Comparison of ENCODE assay signal across 8 cellular contexts in the genomic region with DNA sequence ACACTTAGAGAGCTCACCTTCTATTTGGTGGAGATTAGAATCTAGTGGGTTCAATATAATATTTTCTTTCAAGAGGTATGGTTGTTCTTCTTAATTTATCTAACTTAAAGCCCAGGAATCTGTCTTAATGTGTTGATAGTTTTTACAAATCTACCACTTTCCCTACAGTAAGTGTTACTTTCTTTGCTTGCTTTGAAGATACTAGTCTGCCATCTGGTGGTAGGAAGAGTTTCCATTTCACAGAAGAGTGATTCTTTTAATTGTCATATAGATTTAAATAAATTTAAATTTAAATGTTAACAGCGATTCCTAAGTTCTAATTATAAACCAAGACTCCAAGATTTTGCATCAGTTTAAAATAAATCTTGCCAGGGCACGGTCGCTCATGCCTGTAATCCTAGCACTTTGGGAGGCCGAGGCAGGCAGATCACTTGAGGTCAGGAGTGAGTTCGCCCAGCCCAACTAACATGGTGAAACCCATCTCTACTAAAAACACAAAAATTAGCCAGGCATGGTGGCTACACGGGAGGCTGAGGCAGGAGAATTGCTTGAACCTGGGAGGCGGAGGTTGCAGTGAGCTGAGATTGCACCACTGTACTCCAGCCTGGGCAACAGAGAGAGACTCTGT. TPM values are rescaled to one million over a fixed set of nuclear protein-coding genes. Genes with fewer than 3 reads are reported as not detected.
DNase-seq lines count a peak whose midpoint lies in the region; ATAC-seq, FAIRE-seq and TF ChIP-seq lines count a peak whose summit lies in the region.

No MANE protein-coding gene starts in this region.

- intact Hi-C loops in K562 (cut with micrococcal nuclease) = loop anchor here (1.0 to 5.0 kb wide), 5 partner anchors 74 to 567 kb away; a partner anchor contains a TSS

- H3K4me1 ChIP-seq in CD4-positive, CD25-positive, alpha-beta regulatory T cell (ENCODE audit: control insufficient read depth, insufficient read depth, low read length, poor library complexity, severe bottlenecking) = no peaks in the 10 kb centered on the region
- H3K4me1 ChIP-seq in K562 (replicated peaks in 1 of 2; ENCODE audit: control insufficient read depth in 2 of 2, insufficient read depth in 2 of 2, low read length in 2 of 2) = no peaks in the 10 kb centered on the region
- H3K4me1 ChIP-seq in tibial nerve = peaks cover 0 to 5% (median 0%) of the 10 kb centered on the region in 4 donors

- no TSS peak for BruUV-seq in K562 (replicated peaks; lab: Mats Ljungman, UMichigan)

- H2AFZ ChIP-seq in K562 (ENCODE audit: low read depth, low read length) = no peak overlapping the region

- no peak overlapping the region for H3K9ac ChIP-seq in K562 (ENCODE audit: insufficient read depth in 1 of 2, low read depth in 2 of 2, low read length in 2 of 2)

- POLR2A ChIA-PET in K562 (lab: Yijun Ruan, JAX) = no interaction called here

- TF ChIP-seq EP300 in K562 (IDR thresholded peaks at IDR 0.05; ENCODE audit: low read length) (no peak), tibial nerve (IDR thresholded peaks at IDR 0.05) (no peak)

- H3K27me3 ChIP-seq in CD4-positive, CD25-positive, alpha-beta regulatory T cell (ENCODE audit: control insufficient read depth, insufficient read depth, low read length) = no peaks in the 10 kb centered on the region
- H3K27me3 ChIP-seq in K562 (ENCODE audit: control insufficient read depth in 2 of 2, insufficient read depth in 2 of 2, low read length in 2 of 2) = no peaks in the 10 kb centered on the region
- H3K27me3 ChIP-seq in tibial nerve = no peaks in the 10 kb centered on the region

- TF ChIP-seq CTCF in K562 (IDR thresholded peaks at IDR 0.05 in 2 of 3, conservative IDR thresholded peaks at IDR 0.05 in 1 of 3; ENCODE audit: insufficient read depth in 2 of 3, low read depth in 1 of 3, low read length in 3 of 3) (peak; percentile 40 to 83 (median 57); a peak in 4 of 6 replicates), tibial nerve (IDR thresholded peaks at IDR 0.05) (peak; percentile 38 to 64 (median 54))

- H3K9me1 ChIP-seq in K562 (ENCODE audit: control insufficient read depth, insufficient read depth, low read length) = no peaks in the 10 kb centered on the region

- no peak overlapping the region for H3K4me2 ChIP-seq in K562 (ENCODE audit: insufficient read depth, low read length)

- peak overlapping the region in 2 of 3 donors; percentile 20 to 39 for H3K27ac Mint-ChIP-seq in CD4-positive, CD25-positive, alpha-beta regulatory T cell

- H3K4me3 ChIP-seq in CD4-positive, CD25-positive, alpha-beta regulatory T cell (ENCODE audit: low read depth, low read length) = no peak overlapping the region
- H3K4me3 ChIP-seq in K562 = no peak overlapping the region
- H3K4me3 ChIP-seq in tibial nerve = no peak overlapping the region

- 29% methylated on average over 7 of the region's 7 CpGs for WGBS in K562 (ENCODE audit: insufficient coverage, low coverage, missing lambda C conversion rate)
- WGBS in tibial nerve, 2 donors = 43 to 47% methylated on average over 7 of the region's 7 CpGs

- no peaks in the 10 kb centered on the region for H4K20me1 ChIP-seq in K562 (replicated peaks; ENCODE audit: control insufficient read depth, insufficient read depth, low read length)

- peak in 2 of 3 donors; percentile 44 to 68 for DNase-seq in CD4-positive, CD25-positive, alpha-beta regulatory T cell
- DNase-seq in NAMALWA (ENCODE audit: low spot score) (peak; percentile 74), K562 (ENCODE audit: extremely low read depth in 1 of 4, low spot score in 3 of 4) (peak; percentile 18 to 60 (median 20)), tibial nerve (ENCODE audit: low spot score in 2 of 2) (peak in 1 of 2 donors; percentile 44), NCI-H226 (no peak)

- peak in 1 of 2 donors; percentile 39 for ATAC-seq in CD4-positive, CD25-positive, alpha-beta regulatory T cell (ENCODE audit: low read depth in 2 of 2)
- ATAC-seq in GM18519 (IDR thresholded peaks at IDR 0.05; ENCODE audit: low FRiP score, unreplicated experiment) (peak; percentile 55), K562 (peak; percentile 84), GM21381 (IDR thresholded peaks at IDR 0.05; ENCODE audit: unreplicated experiment) (no peak)

- CTCF ChIA-PET in K562 (lab: Yijun Ruan, JAX; ENCODE audit: low intra/inter-chr PET ratio) = interaction anchor here (1.1 to 3.2 kb wide), 8 partner anchors 90 to 570 kb away, joined by 3 to 22 read pairs (median 4); no protein-coding TSS in a partner anchor

- FAIRE-seq in K562 (lab: Jason Lieb, UNC) (peak; percentile 57), islet of Langerhans (lab: Jason Lieb, UNC) (peak; percentile 100)

- H3K27me3 Mint-ChIP-seq in CD4-positive, CD25-positive, alpha-beta regulatory T cell = no peaks in the 10 kb centered on the region

- H3K4me3 Mint-ChIP-seq in CD4-positive, CD25-positive, alpha-beta regulatory T cell = no peak overlapping the region

- H3K79me2 ChIP-seq in K562 (ENCODE audit: control insufficient read depth, insufficient read depth, low read length) = no peaks in the 10 kb centered on the region

- no peaks in the 10 kb centered on the region for H3K36me3 Mint-ChIP-seq in CD4-positive, CD25-positive, alpha-beta regulatory T cell

- no peaks in the 10 kb centered on the region for H3K36me3 ChIP-seq in CD4-positive, CD25-positive, alpha-beta regulatory T cell (ENCODE audit: control insufficient read depth, insufficient read depth, low read length)
- no peaks in the 10 kb centered on the region for H3K36me3 ChIP-seq in K562 (ENCODE audit: control insufficient read depth, insufficient read depth, low read length)
- no peaks in the 10 kb centered on the region for H3K36me3 ChIP-seq in tibial nerve

- peak; percentile 86 to 90 for TF ChIP-seq RAD21 in K562 (CRISPR knock-in tag; conservative IDR thresholded peaks at IDR 0.05 in 1 of 2, IDR thresholded peaks at IDR 0.05 in 1 of 2)

- in situ Hi-C loops in K562 (cut with MboI) = no loop called here

- H3K4me1 Mint-ChIP-seq in CD4-positive, CD25-positive, alpha-beta regulatory T cell = no peaks in the 10 kb centered on the region

- TF ChIP-seq POLR2A in K562 (conservative IDR thresholded peaks at IDR 0.05) = no peak
- TF ChIP-seq POLR2A in tibial nerve (IDR thresholded peaks at IDR 0.05) = no peak

- no peak overlapping the region for H3K27ac ChIP-seq in CD4-positive, CD25-positive, alpha-beta regulatory T cell (ENCODE audit: insufficient read depth, low read length, poor library complexity, severe bottlenecking)
- H3K27ac ChIP-seq in K562 (ENCODE audit: extremely low read depth, low read depth, low read length) (no peak overlapping the region), tibial nerve (no peak overlapping the region)

- no peaks in the 10 kb centered on the region for H3K9me3 ChIP-seq in CD4-positive, CD25-positive, alpha-beta regulatory T cell (ENCODE audit: control insufficient read depth in 2 of 2, low read length in 2 of 2)
- H3K9me3 ChIP-seq in K562 (replicated peaks; ENCODE audit: control insufficient read depth, insufficient read depth, low read depth, low read length) (no peaks in the 10 kb centered on the region), tibial nerve (no peaks in the 10 kb centered on the region)

- H3K9me3 Mint-ChIP-seq in CD4-positive, CD25-positive, alpha-beta regulatory T cell = no peaks in the 10 kb centered on the region

TF ChIP-seq in K562, 482 proteins besides CTCF, POLR2A, EP300 and RAD21 (continues in another document):
- TF ChIP-seq, protein P1, sequence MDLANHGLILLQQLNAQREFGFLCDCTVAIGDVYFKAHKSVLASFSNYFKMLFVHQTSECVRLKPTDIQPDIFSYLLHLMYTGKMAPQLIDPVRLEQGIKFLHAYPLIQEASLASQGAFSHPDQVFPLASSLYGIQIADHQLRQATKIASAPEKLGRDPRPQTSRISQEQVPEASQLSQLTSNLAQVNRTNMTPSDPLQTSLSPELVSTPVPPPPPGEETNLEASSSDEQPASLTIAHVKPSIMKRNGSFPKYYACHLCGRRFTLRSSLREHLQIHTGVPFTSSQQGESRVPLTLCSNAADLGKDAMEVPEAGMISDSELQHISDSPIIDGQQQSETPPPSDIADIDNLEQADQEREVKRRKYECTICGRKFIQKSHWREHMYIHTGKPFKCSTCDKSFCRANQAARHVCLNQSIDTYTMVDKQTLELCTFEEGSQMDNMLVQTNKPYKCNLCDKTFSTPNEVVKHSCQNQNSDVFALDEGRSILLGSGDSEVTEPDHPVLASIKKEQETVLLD (IDR thresholded peaks at IDR 0.05) = no peak
- no peak for TF ChIP-seq CXXC5 (CRISPR knock-in tag; IDR thresholded peaks at IDR 0.05)
- no peak for TF ChIP-seq MED1 (CRISPR knock-in tag; IDR thresholded peaks at IDR 0.05; ENCODE audit: borderline replicate concordance)
- peak; percentile 52; the same call in 1 of the 2 replicates for TF ChIP-seq ARID2 (IDR thresholded peaks at IDR 0.05)
- TF ChIP-seq CBFA2T3 (IDR thresholded peaks at IDR 0.05) = no peak
- TF ChIP-seq SRF (CRISPR knock-in tag; IDR thresholded peaks at IDR 0.05) = no peak

RNA-seq across cellular contexts. Expression of a gene that starts 43.5 kb away (rescaled TPM):
- total RNA-seq in CD4-positive, CD25-positive, alpha-beta regulatory T cell = 12.5 TPM
- polyA plus RNA-seq in CD4-positive, CD25-positive, alpha-beta regulatory T cell = 10 to 100 TPM; 16.8 to 23.1 (median 21.0) TPM
- total RNA-seq in K562 (2011; cell fraction: chromatin; rRNA removed; ENCODE audit: low replicate concordance) = 22.8 and 27.0 TPM in 2 replicates
- 32.6 and 33.2 TPM in 2 replicates for total RNA-seq in K562 (2011; cell fraction: nucleolus; rRNA removed)
- total RNA-seq in K562 (2011; cell fraction: nucleoplasm; rRNA removed) = 35.9 and 47.6 TPM in 2 replicates
- total RNA-seq in K562 (2014; rRNA removed) (15.9 and 17.7 TPM in 2 replicates), K562 (2014; rRNA removed; fragmentation: Illumina TruSeq; extraction: Trizol) (19.1 and 20.3 TPM in 2 replicates), K562 (2015; rRNA removed; fragmentation: Illumina TruSeq; extraction: Trizol) (19.9 and 20.8 TPM in 2 replicates), K562 (2021) (13.0 and 14.7 TPM in 2 replicates), tibial nerve (10 to 100 TPM; 15.0 to 33.3 (median 24.5) TPM)
- polyA plus RNA-seq in K562 (2011; rRNA removed) (16.0 and 19.1 TPM in 2 replicates), K562 (2014; fragmentation: Illumina TruSeq; extraction: Trizol) (16.8 and 20.5 TPM in 2 replicates), K562 (2014; fragmentation: Nextera tagmentation; extraction: Ambion mirVana) (10 to 100 TPM in 1 of 2 experiments, 1 to 10 TPM in 1; 8.5 to 16.3 TPM), K562 (2014; rRNA removed) (18.0 and 23.0 TPM in 2 replicates)
- polyA plus RNA-seq in K562 (2011; cell fraction: cytosol; rRNA removed) = 8.9 and 9.7 TPM in 2 replicates
- polyA plus RNA-seq in K562 (2011; cell fraction: nucleus; rRNA removed) = 10.7 and 13.8 TPM in 2 replicates
- polyA plus RNA-seq in K562 (2012) = 13.4 and 17.1 TPM in 2 replicates
- 17.1 and 21.0 TPM in 2 replicates for polyA minus RNA-seq in K562 (2011; rRNA and poly(A)+ RNA removed)
- 6.8 and 10.7 TPM in 2 replicates for polyA minus RNA-seq in K562 (2011; cell fraction: cytosol; rRNA and poly(A)+ RNA removed)
- polyA minus RNA-seq in K562 (2011; cell fraction: nucleus; rRNA and poly(A)+ RNA removed) = 24.6 and 26.3 TPM in 2 replicates
